ENCODE assay signal across 18 cellular contexts in genomic region chr9:95285307-95285706, GRCh38. TPM values are rescaled to one million over a fixed set of nuclear protein-coding genes. Genes with fewer than 3 reads are reported as not detected.
DNase-seq lines count a peak whose midpoint lies in the region; ATAC-seq, FAIRE-seq and TF ChIP-seq lines count a peak whose summit lies in the region.
"Had no signal": no experiment of that assay in that cellular context is flagged by ENCODE, and none has a peak within 500 bp of the region (broad histone marks: within the 10 kb centered on the region; RNA-seq: fewer than 3 reads in every experiment).

No MANE protein-coding gene starts in this region.

- H3K79me2 ChIP-seq in HepG2 (ENCODE audit: insufficient read depth, low read length), result peaks cover 10% of the 10 kb centered on the region

- in situ Hi-C loops in HepG2 (cut with HindIII; ENCODE audit: extremely low pct_ligation_motif_present, low pct_unique_long_range_greater_than_20kb), result no loop called here

- WGBS in HepG2 (ENCODE audit: low lambda C conversion rate), result 97% methylated on average over 1 of the region's 1 CpG
- 53 to 82% (median 55%) methylated on average over 1 of the region's 1 CpG for whole genome bisulfite sequencing in psoas muscle, 3 donors

- H2AFZ ChIP-seq in HepG2 (ENCODE audit: low read length), result no peak overlapping the region

- H3K4me1 ChIP-seq in HepG2 (ENCODE audit: insufficient read depth, low read length) (peaks cover 23% of the 10 kb centered on the region), psoas muscle (peaks cover 5% of the 10 kb centered on the region)
- H3K4me1 ChIP-seq: BE2C; BLaER1 treated with 17β-estradiol and CSF1 and Interleukin-3, amounts not matched to agents 10 nM and 100 nM; HAP-1 had no signal

- no peak for TF ChIP-seq RAD21 in HepG2 (CRISPR knock-in tag; IDR thresholded peaks at IDR 0.05)

- peak overlapping the region; percentile 61; the same call in 1 of the 2 replicates for H3K27ac ChIP-seq in SK-N-MC
- no peak overlapping the region for H3K27ac ChIP-seq in HepG2 (ENCODE audit: extremely low read length, insufficient read depth, low read length)
- no peak overlapping the region for H3K27ac ChIP-seq in psoas muscle
- H3K27ac ChIP-seq: BLaER1 treated with 17β-estradiol and CSF1 and Interleukin-3, amounts not matched to agents 10 nM and 100 nM had no signal

- no peak for TF ChIP-seq CTCF in HepG2 (CRISPR knock-in tag; IDR thresholded peaks at IDR 0.05)
- TF ChIP-seq CTCF in psoas muscle (IDR thresholded peaks at IDR 0.05), result no peak

- FAIRE-seq in GM18507 (lab: Jason Lieb, UNC), result peak; percentile 15
- FAIRE-seq in HepG2 (lab: Jason Lieb, UNC), result no peak
- FAIRE-seq: GM12891 had no signal

- DNase-seq in GM18507 (ENCODE audit: extremely low spot score, insufficient read length, low read depth), result no peak
- DNase-seq in SK-N-MC (ENCODE audit: low read depth, low spot score), result no peak
- no peak for DNase-seq in HepG2 (ENCODE audit: low spot score)
- DNase-seq in psoas muscle, result no peak
- DNase-seq: AML-193; BE2C; CD4-positive, alpha-beta memory T cell; COR-L47; DMS53; DMS79 treated with DMSO at 0.1 percent for 48 hours; GF-D8; GOT3; HFFc6 had no signal

- H3K4me3 ChIP-seq in SK-N-MC (no peak overlapping the region), HepG2 (replicated peaks in 1 of 3; ENCODE audit: insufficient read depth in 1 of 3, low read depth in 2 of 3, low read length in 3 of 3) (no peak overlapping the region), psoas muscle (no peak overlapping the region)
- H3K4me3 ChIP-seq: BLaER1 treated with 17β-estradiol and CSF1 and Interleukin-3, amounts not matched to agents 10 nM and 100 nM; HAP-1 had no signal

- intact Hi-C loops in HepG2 (cut with micrococcal nuclease; ENCODE audit: unreplicated experiment) (no loop called here), psoas muscle (cut with DNase I) (no loop called here)

- H3K36me3 ChIP-seq in SK-N-MC (ENCODE audit: insufficient read depth, low read length) (no peaks in the 10 kb centered on the region), HepG2 (replicated peaks in 1 of 2; ENCODE audit: control insufficient read depth in 1 of 2, insufficient read depth in 2 of 2, low read length in 2 of 2) (no peaks in the 10 kb centered on the region), psoas muscle (ENCODE audit: insufficient read depth in 1 of 2, low read depth in 1 of 2) (no peaks in the 10 kb centered on the region)
- H3K36me3 ChIP-seq: BE2C, HAP-1 had no signal

- CTCF ChIA-PET in HepG2 (lab: Yijun Ruan, JAX; ENCODE audit: low intra/inter-chr PET ratio, low total read pairs), result no interaction called here

- no peak for ATAC-seq in HepG2
- ATAC-seq in psoas muscle, result no peak
- ATAC-seq in GM18870 (IDR thresholded peaks at IDR 0.05; ENCODE audit: unreplicated experiment), result no peak
- no peak for ATAC-seq in GM21447 (IDR thresholded peaks at IDR 0.05; ENCODE audit: unreplicated experiment)

- H3K4me2 ChIP-seq in HepG2 (ENCODE audit: low read depth, low read length), result no peak overlapping the region
- H3K4me2 ChIP-seq: BLaER1 treated with 17β-estradiol and CSF1 and Interleukin-3, amounts not matched to agents 10 nM and 100 nM had no signal

- no TSS peak for BruUV-seq in HepG2 (replicated peaks; lab: Mats Ljungman, UMichigan)

- POLR2A ChIA-PET in HepG2 (lab: Yijun Ruan, JAX), result no interaction called here

- H3K27me3 ChIP-seq in HepG2 (ENCODE audit: control insufficient read depth in 1 of 2, insufficient read depth in 2 of 2, low read length in 2 of 2) (no peaks in the 10 kb centered on the region), psoas muscle (ENCODE audit: insufficient read depth in 3 of 3, low read length in 2 of 3) (no peaks in the 10 kb centered on the region)
- H3K27me3 ChIP-seq: BE2C; BLaER1 treated with 17β-estradiol and CSF1 and Interleukin-3, amounts not matched to agents 10 nM and 100 nM had no signal

- no peak overlapping the region for H3K9ac ChIP-seq in SK-N-MC (ENCODE audit: insufficient read length)
- no peak overlapping the region for H3K9ac ChIP-seq in HepG2 (ENCODE audit: insufficient read depth, low read depth, low read length)
- H3K9ac ChIP-seq: BLaER1 treated with 17β-estradiol and CSF1 and Interleukin-3, amounts not matched to agents 10 nM and 100 nM had no signal

- H3K9me3 ChIP-seq in SK-N-MC (ENCODE audit: low read depth, low read length) (no peaks in the 10 kb centered on the region; the same call in 1 of the 2 replicates), HepG2 (ENCODE audit: low read length) (peaks cover 11% of the 10 kb centered on the region; the same call in 1 of the 2 replicates), psoas muscle (peaks cover 15% of the 10 kb centered on the region)
- H3K9me3 ChIP-seq: BE2C, HAP-1 had no signal

- H4K20me1 ChIP-seq in HepG2 (ENCODE audit: insufficient read depth, low read length), result no peaks in the 10 kb centered on the region
- H4K20me1 ChIP-seq: BLaER1 treated with 17β-estradiol and CSF1 and Interleukin-3, amounts not matched to agents 10 nM and 100 nM had no signal

- TF ChIP-seq POLR2A in HepG2 (IDR thresholded peaks at IDR 0.05; ENCODE audit: insufficient read depth in 1 of 2, low read depth in 2 of 2, low read length in 2 of 2), result no peak

- TF ChIP-seq EP300 in HepG2 (IDR thresholded peaks at IDR 0.05; ENCODE audit: low read depth in 2 of 2, low read length in 2 of 2) (no peak), HepG2 (CRISPR knock-in tag; IDR thresholded peaks at IDR 0.05; ENCODE audit: borderline replicate concordance) (no peak)

TF ChIP-seq in HepG2, 621 proteins besides CTCF, POLR2A, EP300 and RAD21 (continues in another document):
- peak; percentile 58 to 81 for TF ChIP-seq MAFK (conservative IDR thresholded peaks at IDR 0.05 in 1 of 2, IDR thresholded peaks at IDR 0.05 in 1 of 2; ENCODE audit: low read length in 2 of 2)
- no peak for TF ChIP-seq TCF12 (IDR thresholded peaks at IDR 0.05)
- TF ChIP-seq TCF12 (CRISPR knock-in tag; IDR thresholded peaks at IDR 0.05), result no peak
- TF ChIP-seq MAFF (IDR thresholded peaks at IDR 0.05; ENCODE audit: low read depth, low read length), result peak; percentile 63; the same call in 1 of the 2 replicates
- TF ChIP-seq HNRNPH1 (optimal IDR thresholded peaks at IDR 0.05; ENCODE audit: low read depth, low read length), result no peak

RNA-seq across cellular contexts. Expression of gene FANCC, which starts 32.2 kb away (rescaled TPM):
- 7.4 and 11.4 TPM in 2 replicates for total RNA-seq in HepG2 (2016; rRNA removed; fragmentation: Illumina TruSeq; extraction: Trizol)
- total RNA-seq in HepG2 (2016; cell fraction: cytosol; rRNA removed; fragmentation: Illumina TruSeq; extraction: Trizol; ENCODE audit: low read depth), result 5.6 and 5.9 TPM in 2 replicates
- total RNA-seq in HepG2 (2016; cell fraction: insoluble cytoplasmic fraction; rRNA removed; fragmentation: Illumina TruSeq; extraction: Trizol), result 8.0 and 9.7 TPM in 2 replicates
- total RNA-seq in HepG2 (2016; cell fraction: membrane; rRNA removed; fragmentation: Illumina TruSeq; extraction: Trizol), result 7.2 and 7.7 TPM in 2 replicates
- 23.6 and 26.0 TPM in 2 replicates for total RNA-seq in HepG2 (2016; cell fraction: nucleus; rRNA removed; fragmentation: Illumina TruSeq; extraction: Trizol)
- polyA plus RNA-seq in HepG2 (2011; rRNA removed), result 7.3 and 8.6 TPM in 2 replicates
- 5.1 and 5.7 TPM in 2 replicates for polyA plus RNA-seq in HepG2 (2011; cell fraction: cytosol; rRNA removed)
- 8.3 and 9.9 TPM in 2 replicates for polyA plus RNA-seq in HepG2 (2011; cell fraction: nucleus; rRNA removed)
- polyA plus RNA-seq in HepG2 (2012), result 6.4 and 7.4 TPM in 2 replicates
- 1.5 and 2.7 TPM in 2 replicates for polyA plus RNA-seq in HepG2 (2016; cell fraction: cytosol; fragmentation: Illumina TruSeq; extraction: Trizol; ENCODE audit: low read depth)
- polyA plus RNA-seq in HepG2 (2016; cell fraction: insoluble cytoplasmic fraction; fragmentation: Illumina TruSeq; extraction: Trizol; ENCODE audit: low read depth), result 14.2 and 14.5 TPM in 2 replicates
- polyA plus RNA-seq in HepG2 (2016; cell fraction: membrane; fragmentation: Illumina TruSeq; extraction: Trizol; ENCODE audit: low read depth), result 4.3 and 4.6 TPM in 2 replicates
- 12.6 and 13.6 TPM in 2 replicates for polyA plus RNA-seq in HepG2 (2016; cell fraction: nucleus; fragmentation: Illumina TruSeq; extraction: Trizol; ENCODE audit: insufficient read depth, low read depth)
- polyA minus RNA-seq in HepG2 (2011; rRNA and poly(A)+ RNA removed; ENCODE audit: low replicate concordance), result 10.0 and 32.5 TPM in 2 replicates
- polyA minus RNA-seq in HepG2 (2011; cell fraction: cytosol; rRNA and poly(A)+ RNA removed), result 6.2 and 7.1 TPM in 2 replicates
- polyA minus RNA-seq in HepG2 (2011; cell fraction: nucleus; rRNA and poly(A)+ RNA removed), result 35.4 and 38.5 TPM in 2 replicates
- 1 to 10 TPM; 2.1 to 5.2 (median 4.2) TPM for total RNA-seq in psoas muscle
- polyA plus RNA-seq in psoas muscle, result 1 to 10 TPM; 2.2 to 3.6 (median 2.4) TPM
